In the genomic region with DNA sequence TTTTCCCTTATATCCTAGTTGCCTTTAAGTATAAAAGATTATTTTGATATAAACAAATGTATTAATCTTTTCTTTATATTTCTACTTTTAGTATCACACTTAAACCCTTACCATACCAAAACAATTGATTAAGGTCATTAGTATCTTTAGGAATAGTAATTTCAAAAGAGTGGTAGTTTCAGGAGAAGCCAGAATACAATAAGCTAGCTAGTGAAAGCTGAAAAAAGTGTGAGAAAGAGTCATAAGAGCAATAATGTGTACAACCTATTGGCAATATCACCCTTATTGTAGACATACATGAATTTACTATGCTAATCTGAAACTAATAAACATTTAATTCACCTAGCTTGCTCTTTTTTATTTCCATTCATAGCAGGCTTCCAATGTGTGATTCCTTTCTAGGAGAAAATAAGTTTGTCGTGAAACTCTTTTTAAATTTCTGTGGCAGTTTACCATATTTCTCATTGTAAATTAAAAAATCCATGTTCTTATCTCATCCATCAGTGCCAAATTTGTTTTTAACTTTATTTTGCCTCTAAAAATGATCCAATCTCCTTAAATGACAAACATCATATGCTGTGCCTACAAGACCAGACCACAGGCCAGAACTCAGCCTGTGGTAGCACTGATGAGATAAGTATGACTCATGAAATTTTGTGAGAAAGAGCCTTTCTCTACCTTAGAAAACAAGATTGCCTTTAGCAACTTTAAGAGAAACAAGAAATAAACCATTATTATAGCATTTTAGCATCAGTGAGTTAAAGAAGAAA, we compare ENCODE assay signal across 8 cellular contexts. TPM values are rescaled to one million over a fixed set of nuclear protein-coding genes. Genes with fewer than 3 reads are reported as not detected.
DNase-seq lines count a peak whose midpoint lies in the region; ATAC-seq, FAIRE-seq and TF ChIP-seq lines count a peak whose summit lies in the region.

No MANE protein-coding gene starts in this region.

- no peak overlapping the region for H2AFZ ChIP-seq in PC-9

- no peaks in the 10 kb centered on the region for H3K79me2 ChIP-seq in PC-9 (ENCODE audit: low read depth)

- CTCF ChIA-PET in PC-9 (lab: Charles Lee) = interaction anchor here (0.7 kb wide), 1 partner anchor 1013 kb away, joined by 3 read pairs; no protein-coding TSS in a partner anchor

- no peak for TF ChIP-seq CTCF in PC-9 (conservative IDR thresholded peaks at IDR 0.05)

- no peak for TF ChIP-seq POLR2A in H54 (IDR thresholded peaks at IDR 0.05; ENCODE audit: low read depth, low read length)

- H3K27me3 ChIP-seq in PC-9 (ENCODE audit: insufficient read depth, low read depth) (no peaks in the 10 kb centered on the region), small intestine (ENCODE audit: control insufficient read depth in 2 of 2, insufficient read depth in 2 of 2, low read length in 2 of 2) (no peaks in the 10 kb centered on the region)

- peak overlapping the region; percentile 56 for H3K27ac ChIP-seq in PC-9
- H3K27ac ChIP-seq in small intestine (ENCODE audit: low read depth in 1 of 2, low read length in 1 of 2) = no peak overlapping the region

- no peaks in the 10 kb centered on the region for H4K20me1 ChIP-seq in PC-9 (ENCODE audit: insufficient read depth)

- peak overlapping the region; percentile 31; the same call in 1 of the 2 replicates for H3K4me2 ChIP-seq in PC-9

- peaks cover 13% of the 10 kb centered on the region for H3K4me1 ChIP-seq in PC-9 (replicated peaks; ENCODE audit: insufficient read depth)
- no peaks in the 10 kb centered on the region for H3K4me1 ChIP-seq in small intestine (ENCODE audit: control insufficient read depth in 2 of 2, insufficient read depth in 1 of 2, low read depth in 1 of 2, low read length in 1 of 2)

- POLR2A ChIA-PET in PC-9 (lab: Charles Lee; ENCODE audit: unreplicated experiment) = no interaction called here

- H3K9me3 ChIP-seq in PC-9 (ENCODE audit: insufficient read depth, low read depth) = no peaks in the 10 kb centered on the region
- H3K9me3 ChIP-seq in small intestine (ENCODE audit: control insufficient read depth, low read depth) = no peaks in the 10 kb centered on the region

- H3K9me2 ChIP-seq in PC-9 (ENCODE audit: insufficient read depth) = no peaks in the 10 kb centered on the region

- no peaks in the 10 kb centered on the region for H3F3A ChIP-seq in PC-9 (ENCODE audit: insufficient read depth, low read depth)

- DNase-seq in H54 (ENCODE audit: insufficient read length, low spot score) (no peak), PC-9 (no peak), glomerular visceral epithelial cell (ENCODE audit: extremely low spot score) (peak; percentile 54), GDM1 (lab: John Stamatoyannopoulos, UW) (no peak), small intestine (no peak), NCI-H2029 (lab: John Stamatoyannopoulos, UW) (no peak)

- H3K4me3 ChIP-seq in PC-9 = no peak overlapping the region
- no peak overlapping the region for H3K4me3 ChIP-seq in small intestine (ENCODE audit: low read depth in 1 of 2, low read length in 2 of 2)

- 43 to 91% (median 60%) methylated on average over 1 of the region's 1 CpG for WGBS in small intestine, 3 donors

- ATAC-seq in GM18499 (IDR thresholded peaks at IDR 0.05; ENCODE audit: insufficient read depth, unreplicated experiment) (peak; percentile 54), GM21528 (IDR thresholded peaks at IDR 0.05; ENCODE audit: low FRiP score, unreplicated experiment) (no peak)

- no TSS peak for BruUV-seq in PC-9 (replicated peaks; lab: Mats Ljungman, UMichigan)

- intact Hi-C loops in PC-9 (cut with micrococcal nuclease; ENCODE audit: unreplicated experiment) = no loop called here

- peak; percentile 80 for FAIRE-seq in H54 (lab: Jason Lieb, UNC)
- no peak for FAIRE-seq in small intestine (lab: Jason Lieb, UNC)

- H3K36me3 ChIP-seq in PC-9 (ENCODE audit: low read depth) (no peaks in the 10 kb centered on the region), small intestine (ENCODE audit: control insufficient read depth in 2 of 2, insufficient read depth in 2 of 2, low read length in 2 of 2) (peaks cover 2 to 3% of the 10 kb centered on the region in 2 donors)

RNA-seq across cellular contexts. Expression of a gene that starts 8.1 kb away (rescaled TPM):
- 12.2 and 18.6 TPM in 2 replicates for total RNA-seq in PC-9 (2021)
- polyA plus RNA-seq in small intestine = 1 to 10 TPM; 2.7 to 4.4 (median 2.7) TPM

RNA-seq across cellular contexts. Expression of a gene that starts 16.1 kb away (rescaled TPM):
- total RNA-seq in PC-9 (2021) = 38.8 and 51.6 TPM in 2 replicates
- polyA plus RNA-seq in small intestine = 10 to 100 TPM in 1 of 3 donors, 1 to 10 TPM in 2; 8.6 to 30.0 (median 8.7) TPM
